5 cellular contexts compared by ENCODE assay signal in the genomic region with DNA sequence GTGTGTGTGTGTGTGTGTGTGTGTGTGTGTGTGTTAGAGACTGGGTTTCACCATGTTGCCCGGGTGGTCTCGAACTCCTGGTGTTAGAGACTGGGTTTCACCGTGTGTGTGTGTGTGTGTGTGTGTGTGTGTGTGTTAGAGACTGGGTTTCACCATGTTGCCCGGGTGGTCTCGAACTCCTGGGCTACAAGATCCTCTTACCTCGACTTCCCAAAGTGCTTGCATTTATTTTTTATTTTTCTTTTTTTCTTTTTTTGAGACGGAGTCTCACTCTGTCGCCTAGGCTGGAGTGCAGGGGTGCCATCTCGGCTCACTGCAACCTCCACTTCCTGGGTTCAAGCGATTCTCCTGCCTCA. TPM values are rescaled to one million over a fixed set of nuclear protein-coding genes. Genes with fewer than 3 reads are reported as not detected.
DNase-seq lines count a peak whose midpoint lies in the region; ATAC-seq and TF ChIP-seq lines count a peak whose summit lies in the region.
"Not testable (repeated sequence)": the region's sequence is repeated elsewhere in the genome, so short reads cannot be mapped to it uniquely, and the experiment has no call there.

No MANE protein-coding gene starts in this region.

- intact Hi-C loops in activated CD4-positive, alpha-beta T cell treated with anti-CD3 and anti-CD28 coated beads for 36 hours (cut with DNase I, micrococcal nuclease) = loop anchor here in 1 of 2 experiments (1.0 kb wide), 5 partner anchors 46 to 362 kb away; partner anchors contain the start of genes COG7, DCTN5, EARS2 and NDUFAB1

- peak overlapping the region; percentile 75 for H3K4me3 Mint-ChIP-seq in activated CD4-positive, alpha-beta T cell treated with anti-CD3 and anti-CD28 coated beads for 36 hours

- not testable (repeated sequence) for H3K27me3 Mint-ChIP-seq in activated CD4-positive, alpha-beta T cell treated with anti-CD3 and anti-CD28 coated beads for 36 hours

- POLR2A ChIA-PET in activated CD4-positive, alpha-beta T cell treated with anti-CD3 and anti-CD28 coated beads for 36 hours (lab: Charles Lee) = not testable (repeated sequence)

- ATAC-seq in activated CD4-positive, alpha-beta T cell treated with anti-CD3 and anti-CD28 coated beads for 36 hours = not testable (repeated sequence)

- not testable (repeated sequence) for TF ChIP-seq CTCF in HFF-Myc (IDR thresholded peaks at IDR 0.05; ENCODE audit: low read depth, low read length, missing control alignments); choroid plexus epithelial cell (conservative IDR thresholded peaks at IDR 0.05; ENCODE audit: low read depth, low read length); parathyroid adenoma (IDR thresholded peaks at IDR 0.05)

- peaks cover 15% of the 10 kb centered on the region for H3K79me2 ChIP-seq in parathyroid adenoma

- not testable (repeated sequence) for H3K36me3 ChIP-seq in parathyroid adenoma (ENCODE audit: control insufficient read depth, insufficient read depth, low read length)

- CTCF ChIA-PET in activated CD4-positive, alpha-beta T cell treated with anti-CD3 and anti-CD28 coated beads for 36 hours (lab: Charles Lee) = interaction anchor here (1.0 kb wide), 1 partner anchor 59 kb away, joined by 3 read pairs; no protein-coding TSS in a partner anchor

- H3K4me1 Mint-ChIP-seq in activated CD4-positive, alpha-beta T cell treated with anti-CD3 and anti-CD28 coated beads for 36 hours = peaks cover 47% of the 10 kb centered on the region

- H3K4me2 ChIP-seq in parathyroid adenoma (ENCODE audit: low read length) = peak overlapping the region; percentile 82

- peaks cover 31% of the 10 kb centered on the region for H3K36me3 Mint-ChIP-seq in activated CD4-positive, alpha-beta T cell treated with anti-CD3 and anti-CD28 coated beads for 36 hours (ENCODE audit: low read depth)

- peak overlapping the region; percentile 78 for H3K27ac Mint-ChIP-seq in activated CD4-positive, alpha-beta T cell treated with anti-CD3 and anti-CD28 coated beads for 36 hours

- H3K4me1 ChIP-seq in parathyroid adenoma = not testable (repeated sequence)

- not testable (repeated sequence) for H3K27ac ChIP-seq in parathyroid adenoma

- not testable (repeated sequence) for DNase-seq in HFF-Myc (ENCODE audit: extremely low read depth, low read depth); activated CD4-positive, alpha-beta T cell treated with anti-CD3 and anti-CD28 coated beads for 36 hours; choroid plexus epithelial cell (ENCODE audit: low read depth)

- H2AFZ ChIP-seq in parathyroid adenoma = peak overlapping the region; percentile 88

- H3K27me3 ChIP-seq in parathyroid adenoma (ENCODE audit: control insufficient read depth, insufficient read depth, low read length) = not testable (repeated sequence)

- not testable (repeated sequence) for H3K9me3 Mint-ChIP-seq in activated CD4-positive, alpha-beta T cell treated with anti-CD3 and anti-CD28 coated beads for 36 hours (ENCODE audit: low read depth)

- H3K9me3 ChIP-seq in iPS-18c (ENCODE audit: control insufficient read depth, insufficient read depth, low read length); parathyroid adenoma (ENCODE audit: control insufficient read depth, low read length): not testable (repeated sequence)

- H3K4me3 ChIP-seq in HFF-Myc (replicated peaks; ENCODE audit: low read depth, low read length) = peak overlapping the region; percentile 73
- peak overlapping the region; percentile 65 for H3K4me3 ChIP-seq in choroid plexus epithelial cell (ENCODE audit: low read depth, low read length)
- peak overlapping the region; percentile 87; the same call in 1 of the 2 replicates for H3K4me3 ChIP-seq in iPS-18c (ENCODE audit: insufficient read depth, low read depth, low read length)
- not testable (repeated sequence) for H3K4me3 ChIP-seq in parathyroid adenoma (ENCODE audit: low read depth, low read length)

- not testable (repeated sequence) for H3K9ac ChIP-seq in parathyroid adenoma

RNA-seq across cellular contexts. Expression of gene GGA2, which starts 0.6 kb away (rescaled TPM):
- total RNA-seq in activated CD4-positive, alpha-beta T cell treated with anti-CD3 and anti-CD28 coated beads for 36 hours = 100 to 1,000 TPM in 1 of 2 experiments, 10 to 100 TPM in 1; 86.7 to 114 TPM

RNA-seq across cellular contexts. Expression of gene EARS2, which starts 46.3 kb away (rescaled TPM):
- total RNA-seq in activated CD4-positive, alpha-beta T cell treated with anti-CD3 and anti-CD28 coated beads for 36 hours = 10 to 100 TPM; 26.6 to 31.9 TPM

RNA-seq across cellular contexts. Expression of gene UBFD1, which starts 46.6 kb away (rescaled TPM):
- total RNA-seq in activated CD4-positive, alpha-beta T cell treated with anti-CD3 and anti-CD28 coated beads for 36 hours = 10 to 100 TPM; 56.8 to 57.2 TPM

RNA-seq across cellular contexts. Expression of gene COG7, which starts 57.9 kb away (rescaled TPM):
- 10 to 100 TPM; 18.1 to 19.9 TPM for total RNA-seq in activated CD4-positive, alpha-beta T cell treated with anti-CD3 and anti-CD28 coated beads for 36 hours
